Comparison of ENCODE assay signal across 8 cellular contexts in the genomic region with DNA sequence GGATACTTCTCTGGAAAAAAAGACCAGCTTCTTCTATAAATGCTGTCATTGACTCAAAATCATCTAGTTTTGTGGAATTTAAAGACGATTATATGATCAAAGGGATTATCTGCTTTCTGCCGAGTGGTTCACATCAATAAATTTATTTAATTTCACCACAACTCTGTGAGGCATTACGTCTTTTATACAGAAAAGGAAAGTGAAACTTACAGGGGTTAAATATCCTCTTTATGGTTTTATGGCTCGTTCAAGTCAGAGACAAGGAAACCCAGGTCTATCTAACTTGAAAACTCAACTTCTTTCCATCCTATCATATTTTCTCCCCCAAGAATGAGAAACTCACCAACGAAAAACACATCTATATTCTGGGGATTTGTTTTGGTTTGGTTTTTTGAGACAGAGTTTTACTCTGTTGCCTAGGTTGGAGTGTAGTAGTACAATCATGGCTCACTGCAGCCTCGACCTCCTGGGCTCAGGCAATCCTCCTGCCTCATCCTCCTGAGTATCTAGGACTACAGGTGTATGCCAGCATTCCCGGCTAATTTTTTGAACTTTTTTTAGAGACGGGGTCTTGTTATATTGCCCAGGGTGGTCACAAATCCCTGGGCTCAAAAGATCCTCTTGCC.
DNase-seq lines count a peak whose midpoint lies in the region; ATAC-seq and TF ChIP-seq lines count a peak whose summit lies in the region.

No MANE protein-coding gene starts in this region.

- no peaks in the 10 kb centered on the region for H3K36me3 ChIP-seq in RWPE2 (ENCODE audit: low read depth)

- H3K4me1 Mint-ChIP-seq in activated naive CD4-positive, alpha-beta T cell treated with anti-CD3 and anti-CD28 coated beads, Interleukin-2, amount 10 ng/mL, durations not matched to agents 7 days and 5 days, result peaks cover 14% of the 10 kb centered on the region

- H3K27me3 Mint-ChIP-seq in activated naive CD4-positive, alpha-beta T cell treated with anti-CD3 and anti-CD28 coated beads, Interleukin-2, amount 10 ng/mL, durations not matched to agents 7 days and 5 days, result peaks cover 8% of the 10 kb centered on the region

- peaks cover 9% of the 10 kb centered on the region for H3K4me1 ChIP-seq in RWPE2 (ENCODE audit: insufficient read depth, poor library complexity, severe bottlenecking)

- H3K4me3 Mint-ChIP-seq in activated naive CD4-positive, alpha-beta T cell treated with anti-CD3 and anti-CD28 coated beads, Interleukin-2, amount 10 ng/mL, durations not matched to agents 7 days and 5 days, result peak overlapping the region; percentile 55

- H3K36me3 Mint-ChIP-seq in activated naive CD4-positive, alpha-beta T cell treated with anti-CD3 and anti-CD28 coated beads, Interleukin-2, amount 10 ng/mL, durations not matched to agents 7 days and 5 days, result no peaks in the 10 kb centered on the region

- H3K27ac ChIP-seq in RWPE2 (ENCODE audit: poor library complexity, severe bottlenecking), result no peak overlapping the region

- H3K27ac Mint-ChIP-seq in activated naive CD4-positive, alpha-beta T cell treated with anti-CD3 and anti-CD28 coated beads, Interleukin-2, amount 10 ng/mL, durations not matched to agents 7 days and 5 days, result peak overlapping the region; percentile 79

- CTCF ChIA-PET in activated naive CD4-positive, alpha-beta T cell treated with anti-CD3 and anti-CD28 coated beads, Interleukin-2, amount 10 ng/mL, durations not matched to agents 7 days and 5 days (lab: Charles Lee), result no interaction called here

- H3K9me3 ChIP-seq in RWPE2 (ENCODE audit: severe bottlenecking), result no peaks in the 10 kb centered on the region

- no peak for TF ChIP-seq CTCF in RWPE2 (IDR thresholded peaks at IDR 0.05; ENCODE audit: poor library complexity, severe bottlenecking)

- H3K9me3 Mint-ChIP-seq in activated naive CD4-positive, alpha-beta T cell treated with anti-CD3 and anti-CD28 coated beads, Interleukin-2, amount 10 ng/mL, durations not matched to agents 7 days and 5 days, result peaks cover 5% of the 10 kb centered on the region

- ATAC-seq in HG02938 (IDR thresholded peaks at IDR 0.05; ENCODE audit: unreplicated experiment), result peak; percentile 89
- ATAC-seq in RWPE2 (ENCODE audit: low read depth), result 0 out of 3 replicates have a peak, but pooled peaks have one; percentile 33
- ATAC-seq in left lobe of liver, result peak; percentile 75

- no peak for DNase-seq in activated naive CD4-positive, alpha-beta T cell treated with anti-CD3 and anti-CD28 coated beads, Interleukin-2, amount 10 ng/mL, durations not matched to agents 7 days and 5 days
- no peak for DNase-seq in activated naive CD4-positive, alpha-beta T cell (lab: John Stamatoyannopoulos, UW)
- DNase-seq in RWPE2 (ENCODE audit: low spot score) (no peak), left lobe of liver (ENCODE audit: low spot score) (no peak), GOT3 (lab: John Stamatoyannopoulos, UW) (no peak), globus pallidus (ENCODE audit: low spot score) (no peak)
- no peak for DNase-seq in activated effector memory CD4-positive, alpha-beta T cell treated with Interleukin-2 at 50 U/mL for 16 hours

- peak overlapping the region; percentile 23 for H3K4me3 ChIP-seq in RWPE2 (ENCODE audit: severe bottlenecking)

- H3K27me3 ChIP-seq in RWPE2 (ENCODE audit: insufficient read depth, poor library complexity, severe bottlenecking), result no peaks in the 10 kb centered on the region

Comparison
In these comparisons a context has a peak if more than half of its experiments do, and no peak if none do; other contexts are left out.
1. ATAC-seq: peak in every context shown above with its lines; median percentile 89 in HG02938; 75 in left lobe of liver; 33 in RWPE2.